18 cellular contexts compared by ENCODE assay signal in genomic region chr2:177257471-177257870, GRCh38. TPM values are rescaled to one million over a fixed set of nuclear protein-coding genes. Genes with fewer than 3 reads are reported as not detected.
DNase-seq lines count a peak whose midpoint lies in the region; ATAC-seq and TF ChIP-seq lines count a peak whose summit lies in the region.
"Had no signal": no experiment of that assay in that cellular context is flagged by ENCODE, and none has a peak within 500 bp of the region (broad histone marks: within the 10 kb centered on the region; RNA-seq: fewer than 3 reads in every experiment).

No MANE protein-coding gene starts in this region.

- H3K36me3 ChIP-seq in Karpas-422 (ENCODE audit: insufficient read depth, low read length) (peaks cover 44% of the 10 kb centered on the region), gastrocnemius medialis (no peaks in the 10 kb centered on the region)

- in situ Hi-C loops in gastrocnemius medialis (cut with MboI; ENCODE audit: low sequenced_read_pairs in 4 of 4): no loop called here
- in situ Hi-C loops in G401 (cut with HindIII; ENCODE audit: low sequenced_read_pairs): no loop called here

- TF ChIP-seq CTCF in epithelial cell of esophagus (IDR thresholded peaks at IDR 0.05; ENCODE audit: insufficient read depth, low read depth, low read length, missing control alignments) (no peak), gastrocnemius medialis (IDR thresholded peaks at IDR 0.05 in 4 of 5, conservative IDR thresholded peaks at IDR 0.05 in 1 of 5) (no peak)

- H3K9me3 ChIP-seq in Karpas-422 (ENCODE audit: low read length) (no peaks in the 10 kb centered on the region), gastrocnemius medialis (no peaks in the 10 kb centered on the region)

- H3K4me2 ChIP-seq in Karpas-422 (ENCODE audit: low read depth, low read length, poor library complexity, severe bottlenecking): peak overlapping the region; percentile 20

- H3K27ac Mint-ChIP-seq in T-helper 1 cell treated with Interleukin-12 subunit alpha and Interleukin-12 subunit beta and Interleukin-4 antibody, amounts not matched to agents 30 μg/mL and 1 μg/mL, for 36 hours: peak overlapping the region; percentile 58

- no peak overlapping the region for H2AFZ ChIP-seq in Karpas-422 (ENCODE audit: low read length)

- no peak overlapping the region for H3K4me3 Mint-ChIP-seq in T-helper 1 cell treated with Interleukin-12 subunit alpha and Interleukin-12 subunit beta and Interleukin-4 antibody, amounts not matched to agents 30 μg/mL and 1 μg/mL, for 36 hours
- H3K4me3 Mint-ChIP-seq: activated CD8-positive, alpha-beta memory T cell treated with anti-CD3 and anti-CD28 coated beads, Interleukin-2, amount 10 ng/mL, durations not matched to agents 7 days and 5 days had no signal

- H3K27me3 ChIP-seq in Karpas-422 (ENCODE audit: low read length) (no peaks in the 10 kb centered on the region), gastrocnemius medialis (no peaks in the 10 kb centered on the region)
- H3K27me3 ChIP-seq: foreskin keratinocyte had no signal

- H3K9ac ChIP-seq in Karpas-422 (ENCODE audit: low read length): no peak overlapping the region

- peaks cover 57% of the 10 kb centered on the region for H3K36me3 Mint-ChIP-seq in T-helper 1 cell treated with Interleukin-12 subunit alpha and Interleukin-12 subunit beta and Interleukin-4 antibody, amounts not matched to agents 30 μg/mL and 1 μg/mL, for 36 hours (ENCODE audit: low read depth)

- H3K27ac ChIP-seq in Karpas-422 (ENCODE audit: low read length) (peak overlapping the region; percentile 54), gastrocnemius medialis (peak overlapping the region; percentile 27 to 52 (median 43))
- H3K27ac ChIP-seq: 22Rv1, foreskin keratinocyte had no signal

- intact Hi-C loops in gastrocnemius medialis (cut with DNase I; ENCODE audit: low total_unique reads): no loop called here

- ATAC-seq in gastrocnemius medialis: no peak
- ATAC-seq: activated CD8-positive, alpha-beta memory T cell treated with anti-CD3 and anti-CD28 coated beads, Interleukin-2, amount 10 ng/mL, durations not matched to agents 7 days and 5 days; foreskin keratinocyte had no signal

- H3K27me3 Mint-ChIP-seq in T-helper 1 cell treated with Interleukin-12 subunit alpha and Interleukin-12 subunit beta and Interleukin-4 antibody, amounts not matched to agents 30 μg/mL and 1 μg/mL, for 36 hours (ENCODE audit: low read depth): no peaks in the 10 kb centered on the region
- H3K27me3 Mint-ChIP-seq: activated CD8-positive, alpha-beta memory T cell treated with anti-CD3 and anti-CD28 coated beads, Interleukin-2, amount 10 ng/mL, durations not matched to agents 7 days and 5 days had no signal

- no peak for TF ChIP-seq POLR2A in gastrocnemius medialis (IDR thresholded peaks at IDR 0.05)

- no peaks in the 10 kb centered on the region for H3K9me2 ChIP-seq in Karpas-422 (replicated peaks; ENCODE audit: insufficient read depth, low read length)

- H3K4me1 Mint-ChIP-seq in T-helper 1 cell treated with Interleukin-12 subunit alpha and Interleukin-12 subunit beta and Interleukin-4 antibody, amounts not matched to agents 30 μg/mL and 1 μg/mL, for 36 hours (ENCODE audit: low read depth): peaks cover 70% of the 10 kb centered on the region

- H4K20me1 ChIP-seq in Karpas-422 (ENCODE audit: insufficient read depth, low read depth, low read length): peaks cover 81% of the 10 kb centered on the region

- H3K4me3 ChIP-seq in Karpas-422 (ENCODE audit: low read length) (0 out of 2 replicates have a peak overlapping the region, but pooled peaks have one; percentile 7), epithelial cell of esophagus (ENCODE audit: low read length) (peak overlapping the region; percentile 12), gastrocnemius medialis (peak overlapping the region in 1 of 4 donors; percentile 3)

- H3K79me2 ChIP-seq in Karpas-422 (ENCODE audit: low read length): peaks cover 100% of the 10 kb centered on the region

- no peak for DNase-seq in T-helper 1 cell
- no peak for DNase-seq in Karpas-422
- no peak for DNase-seq in epithelial cell of esophagus (ENCODE audit: low read depth)
- no peak for DNase-seq in gastrocnemius medialis
- DNase-seq in iPS-NIHi11 (ENCODE audit: low spot score): no peak
- no peak for DNase-seq in G401 (ENCODE audit: low spot score)
- no peak for DNase-seq in SKM-1 (lab: John Stamatoyannopoulos, UW; ENCODE audit: unreplicated experiment)
- DNase-seq: activated CD8-positive, alpha-beta memory T cell treated with anti-CD3 and anti-CD28 coated beads, Interleukin-2, amount 10 ng/mL, durations not matched to agents 7 days and 5 days; COR-L47; dermis blood vessel endothelial cell; foreskin keratinocyte; NCI-H2171 treated with DMSO at 0.1 percent for 48 hours; NK-92 treated with Interleukin-12 subunit alpha and Interleukin-12 subunit beta, amount 100 ng/mL, for 24 hours; SIG-M5; stimulated activated CD4-positive, alpha-beta T cell treated with anti-CD3 and anti-CD28 coated beads, Interleukin-4, amount 100 ng/mL, for 4 hours; stimulated activated naive CD4-positive, alpha-beta T cell had no signal

- H3K4me1 ChIP-seq in Karpas-422 (ENCODE audit: low read length) (peaks cover 75% of the 10 kb centered on the region), gastrocnemius medialis (peaks cover 96 to 99% of the 10 kb centered on the region in 2 donors)

- H3K9me3 Mint-ChIP-seq in T-helper 1 cell treated with Interleukin-12 subunit alpha and Interleukin-12 subunit beta and Interleukin-4 antibody, amounts not matched to agents 30 μg/mL and 1 μg/mL, for 36 hours: peaks cover 5% of the 10 kb centered on the region

RNA-seq across cellular contexts. Expression of gene NFE2L2, which starts 7.1 kb away (rescaled TPM):
- total RNA-seq in Karpas-422 (2014; rRNA removed; shearing (Covaris generic); ENCODE audit: low replicate concordance): 33.1 and 66.7 TPM in 2 replicates
- 10 to 100 TPM; 33.0 to 93.3 (median 59.1) TPM for total RNA-seq in gastrocnemius medialis
- 60.8 and 67.9 TPM in 2 replicates for total RNA-seq in G401 (2014; rRNA removed; shearing (Covaris generic))

RNA-seq across cellular contexts. Expression of gene HNRNPA3, which starts 44.9 kb away (rescaled TPM):
- total RNA-seq in Karpas-422 (2014; rRNA removed; shearing (Covaris generic); ENCODE audit: low replicate concordance): 51.7 and 62.7 TPM in 2 replicates
- total RNA-seq in gastrocnemius medialis: 10 to 100 TPM; 16.1 to 32.2 (median 22.4) TPM
- total RNA-seq in G401 (2014; rRNA removed; shearing (Covaris generic)): 30.9 and 48.1 TPM in 2 replicates
